In the genomic region with DNA sequence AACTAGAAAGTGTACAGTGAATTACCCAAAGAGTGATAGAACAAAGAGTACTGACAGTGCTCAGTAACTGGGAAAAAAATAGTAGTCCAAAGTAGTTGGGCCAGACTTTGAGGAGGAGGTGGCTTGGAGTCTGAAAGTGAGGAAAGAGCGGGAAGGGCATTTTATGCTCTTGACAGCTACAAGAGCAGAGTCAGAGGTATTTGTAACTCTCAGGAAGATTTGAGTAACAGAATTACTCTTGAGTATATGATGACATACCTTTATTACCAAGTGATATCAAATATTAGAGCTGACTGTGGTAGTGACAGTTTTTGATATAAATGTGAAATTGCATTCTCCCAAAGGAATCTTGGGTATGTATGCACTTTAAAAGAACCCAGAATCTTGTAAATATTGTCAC, we compare ENCODE assay signal across 9 cellular contexts. TPM values are rescaled to one million over a fixed set of nuclear protein-coding genes. Genes with fewer than 3 reads are reported as not detected.
DNase-seq lines count a peak whose midpoint lies in the region; ATAC-seq and TF ChIP-seq lines count a peak whose summit lies in the region.
"Had no signal": no experiment of that assay in that cellular context is flagged by ENCODE, and none has a peak within 500 bp of the region (broad histone marks: within the 10 kb centered on the region; RNA-seq: fewer than 3 reads in every experiment).

No MANE protein-coding gene starts in this region.

- in situ Hi-C loops in G401 (cut with HindIII; ENCODE audit: low sequenced_read_pairs): no loop called here

- H3K27ac ChIP-seq in SU-DHL-6 (ENCODE audit: low read depth, low read length) (no peak overlapping the region), skeletal muscle tissue (ENCODE audit: low read depth, low read length) (no peak overlapping the region)

- peaks cover 3% of the 10 kb centered on the region for H3K36me3 Mint-ChIP-seq in T-helper 1 cell treated with Interleukin-12 subunit alpha and Interleukin-12 subunit beta and Interleukin-4 antibody, amounts not matched to agents 30 μg/mL and 1 μg/mL, for 36 hours (ENCODE audit: low read depth)

- H3K4me1 Mint-ChIP-seq in T-helper 1 cell treated with Interleukin-12 subunit alpha and Interleukin-12 subunit beta and Interleukin-4 antibody, amounts not matched to agents 30 μg/mL and 1 μg/mL, for 36 hours (ENCODE audit: low read depth): peaks cover 43% of the 10 kb centered on the region

- H3K4me1 ChIP-seq in skeletal muscle tissue (ENCODE audit: control insufficient read depth in 3 of 3, insufficient read depth in 3 of 3, low read length in 3 of 3): peaks cover 7 to 40% (median 30%) of the 10 kb centered on the region in 3 donors

- H3K4me3 Mint-ChIP-seq in T-helper 1 cell treated with Interleukin-12 subunit alpha and Interleukin-12 subunit beta and Interleukin-4 antibody, amounts not matched to agents 30 μg/mL and 1 μg/mL, for 36 hours: peak overlapping the region; percentile 94

- H3K4me2 ChIP-seq in SU-DHL-6 (ENCODE audit: low read depth, low read length, poor library complexity, severe bottlenecking): peak overlapping the region; percentile 77

- H3F3A ChIP-seq in SU-DHL-6 (ENCODE audit: insufficient read depth): peaks cover 8% of the 10 kb centered on the region; the same call in 1 of the 2 replicates

- H3K27me3 ChIP-seq in SU-DHL-6 (ENCODE audit: low read length): no peaks in the 10 kb centered on the region
- H3K27me3 ChIP-seq in skeletal muscle tissue (ENCODE audit: control insufficient read depth in 3 of 3, insufficient read depth in 3 of 3, low read length in 3 of 3): no peaks in the 10 kb centered on the region

- H4K20me1 ChIP-seq in SU-DHL-6 (ENCODE audit: low read depth, low read length): peaks cover 28% of the 10 kb centered on the region

- no peak overlapping the region for H3K4me3 ChIP-seq in SU-DHL-6 (ENCODE audit: insufficient read depth, low read length, poor library complexity, severe bottlenecking)
- H3K4me3 ChIP-seq in skeletal muscle tissue (ENCODE audit: low read length in 3 of 3): peak overlapping the region in 2 of 3 donors; percentile 91 to 94

- H3K36me3 ChIP-seq in SU-DHL-6 (ENCODE audit: low read length) (no peaks in the 10 kb centered on the region), skeletal muscle tissue (ENCODE audit: control insufficient read depth in 3 of 3, insufficient read depth in 3 of 3, low read length in 3 of 3) (no peaks in the 10 kb centered on the region)

- H3K9ac ChIP-seq in SU-DHL-6 (ENCODE audit: low read length): no peak overlapping the region
- H3K9ac ChIP-seq in skeletal muscle tissue (ENCODE audit: low read depth in 1 of 3, low read length in 3 of 3): peak overlapping the region in 2 of 3 donors; percentile 13 to 91

- no peaks in the 10 kb centered on the region for H3K27me3 Mint-ChIP-seq in T-helper 1 cell treated with Interleukin-12 subunit alpha and Interleukin-12 subunit beta and Interleukin-4 antibody, amounts not matched to agents 30 μg/mL and 1 μg/mL, for 36 hours (ENCODE audit: low read depth)

- H2AFZ ChIP-seq in SU-DHL-6 (ENCODE audit: low read depth, low read length, severe bottlenecking): no peak overlapping the region

- TF ChIP-seq CTCF in SU-DHL-6 (IDR thresholded peaks at IDR 0.05; ENCODE audit: insufficient read depth, low read length, poor library complexity, severe bottlenecking): no peak

- ATAC-seq in HG02678 (IDR thresholded peaks at IDR 0.05; ENCODE audit: unreplicated experiment): no peak

- H3K9me3 ChIP-seq in SU-DHL-6 (ENCODE audit: insufficient read depth, low read length): no peaks in the 10 kb centered on the region
- H3K9me3 ChIP-seq in skeletal muscle tissue (ENCODE audit: control insufficient read depth in 3 of 3, low read length in 3 of 3): no peaks in the 10 kb centered on the region

- no peaks in the 10 kb centered on the region for H3K9me3 Mint-ChIP-seq in T-helper 1 cell treated with Interleukin-12 subunit alpha and Interleukin-12 subunit beta and Interleukin-4 antibody, amounts not matched to agents 30 μg/mL and 1 μg/mL, for 36 hours

- H3K9me2 ChIP-seq in SU-DHL-6 (replicated peaks; ENCODE audit: insufficient read depth, low read length): no peaks in the 10 kb centered on the region

- DNase-seq in T-helper 1 cell (no peak), fibroblast of gingiva (ENCODE audit: low read depth) (peak; percentile 18), G401 (ENCODE audit: low spot score) (no peak)
- DNase-seq in activated CD4-positive, CD25-positive, alpha-beta regulatory T cell (lab: John Stamatoyannopoulos, UW): no peak
- DNase-seq: NCI-H187 had no signal

- peaks cover 65% of the 10 kb centered on the region for H3K79me2 ChIP-seq in SU-DHL-6 (ENCODE audit: insufficient read depth, low read length)

- H3K27ac Mint-ChIP-seq in T-helper 1 cell treated with Interleukin-12 subunit alpha and Interleukin-12 subunit beta and Interleukin-4 antibody, amounts not matched to agents 30 μg/mL and 1 μg/mL, for 36 hours: no peak overlapping the region

RNA-seq across cellular contexts. Expression of gene SLAIN2, which starts 2.2 kb away (rescaled TPM):
- 53.8 TPM for total RNA-seq in skeletal muscle tissue
- total RNA-seq in G401 (2014; rRNA removed; shearing (Covaris generic)): 12.9 and 25.5 TPM in 2 replicates
